Comparison of ENCODE assay signal across 1 cellular context in genomic region chr22:38272373-38273134, GRCh38.
TF ChIP-seq lines count a peak whose summit lies in the region.

TMEM184B (minus strand) TSS chr22:38273010; CDS start chr22:38247961, 25,049 bp downstream.

TF ChIP-seq in HEK293, 187 proteins besides CTCF, POLR2A, EP300 and RAD21 (continued from another document and continues in another):
- TF ChIP-seq ZNF26 (tag by site-specific recombination; IDR thresholded peaks at IDR 0.05) (no peak), KLF9 (tag by site-specific recombination; IDR thresholded peaks at IDR 0.05; ENCODE audit: low read depth) (peak; percentile 81), SP7 (tag by site-specific recombination; IDR thresholded peaks at IDR 0.05) (peak; percentile 44; the same call in 1 of the 2 replicates), ZNF324 (tag by site-specific recombination; IDR thresholded peaks at IDR 0.05) (no peak), ZNF362 (tag by site-specific recombination; IDR thresholded peaks at IDR 0.05) (no peak), ZNF280C (tag by site-specific recombination; IDR thresholded peaks at IDR 0.05) (no peak), ZNF416 (tag by site-specific recombination; IDR thresholded peaks at IDR 0.05) (no peak), ZNF513 (tag by site-specific recombination; IDR thresholded peaks at IDR 0.05) (no peak), ZNF335 (tag by site-specific recombination; conservative IDR thresholded peaks at IDR 0.05) (peak; percentile 70), ZNF24 (tag by site-specific recombination; IDR thresholded peaks at IDR 0.05) (no peak), ZNF404 (tag by site-specific recombination; IDR thresholded peaks at IDR 0.05) (no peak), ZBTB20 (tag by site-specific recombination; IDR thresholded peaks at IDR 0.05) (peak; percentile 90), TSHZ1 (tag by site-specific recombination; IDR thresholded peaks at IDR 0.05; ENCODE audit: borderline replicate concordance) (no peak), PRDM4 (tag by site-specific recombination; IDR thresholded peaks at IDR 0.05) (0 out of 2 replicates have a peak, but pooled peaks have one; percentile 19), BCL11B (tag by site-specific recombination; IDR thresholded peaks at IDR 0.05; ENCODE audit: low read depth) (no peak), KLF1 (tag by site-specific recombination; IDR thresholded peaks at IDR 0.05) (peak; percentile 36; the same call in 1 of the 2 replicates), PRDM10 (tag by site-specific recombination; IDR thresholded peaks at IDR 0.05) (0 out of 2 replicates have a peak, but pooled peaks have one; percentile 42), ZNF510 (tag by site-specific recombination; IDR thresholded peaks at IDR 0.05; ENCODE audit: insufficient replicate concordance) (no peak), ZNF23 (tag by site-specific recombination; IDR thresholded peaks at IDR 0.05; ENCODE audit: borderline replicate concordance) (no peak), HIC1 (tag by site-specific recombination; IDR thresholded peaks at IDR 0.05) (peak; percentile 90), ZBTB21 (tag by site-specific recombination; IDR thresholded peaks at IDR 0.05) (no peak), ZNF398 (tag by site-specific recombination; IDR thresholded peaks at IDR 0.05) (peak; percentile 35; the same call in 1 of the 2 replicates), TCF7L2 (IDR thresholded peaks at IDR 0.05; ENCODE audit: borderline replicate concordance, low read depth, low read length) (no peak), ZNF112 (tag by site-specific recombination; IDR thresholded peaks at IDR 0.05) (no peak), ZNF792 (tag by site-specific recombination; IDR thresholded peaks at IDR 0.05) (no peak), ZBTB17 (tag by site-specific recombination; IDR thresholded peaks at IDR 0.05) (no peak), ZNF555 (tag by site-specific recombination; conservative IDR thresholded peaks at IDR 0.05) (no peak), EGR2 (tag by site-specific recombination; IDR thresholded peaks at IDR 0.05; ENCODE audit: low read depth) (peak; percentile 97), ZNF514 (tag by site-specific recombination; IDR thresholded peaks at IDR 0.05) (no peak), ZEB2 (tag by site-specific recombination; IDR thresholded peaks at IDR 0.05) (peak; percentile 18; the same call in 1 of the 2 replicates), ZNF423 (tag by site-specific recombination; IDR thresholded peaks at IDR 0.05) (no peak), ZNF184 (tag by site-specific recombination; IDR thresholded peaks at IDR 0.05) (no peak), ZNF48 (tag by site-specific recombination; IDR thresholded peaks at IDR 0.05) (no peak), HOXA7 (CRISPR knock-in tag; IDR thresholded peaks at IDR 0.05; ENCODE audit: borderline replicate concordance) (no peak), ZNF341 (tag by site-specific recombination; IDR thresholded peaks at IDR 0.05; ENCODE audit: low read depth) (peak; percentile 91), ZNF837 (tag by site-specific recombination; IDR thresholded peaks at IDR 0.05) (no peak), ZBTB7A (tag by site-specific recombination; IDR thresholded peaks at IDR 0.05; ENCODE audit: low read depth) (peak; percentile 33; the same call in 1 of the 2 replicates), SP3 (tag by site-specific recombination; IDR thresholded peaks at IDR 0.05) (peak; percentile 47; the same call in 1 of the 2 replicates), GLIS1 (tag by site-specific recombination; IDR thresholded peaks at IDR 0.05) (peak; percentile 100)
